1 cellular context compared by ENCODE assay signal in the genomic region with DNA sequence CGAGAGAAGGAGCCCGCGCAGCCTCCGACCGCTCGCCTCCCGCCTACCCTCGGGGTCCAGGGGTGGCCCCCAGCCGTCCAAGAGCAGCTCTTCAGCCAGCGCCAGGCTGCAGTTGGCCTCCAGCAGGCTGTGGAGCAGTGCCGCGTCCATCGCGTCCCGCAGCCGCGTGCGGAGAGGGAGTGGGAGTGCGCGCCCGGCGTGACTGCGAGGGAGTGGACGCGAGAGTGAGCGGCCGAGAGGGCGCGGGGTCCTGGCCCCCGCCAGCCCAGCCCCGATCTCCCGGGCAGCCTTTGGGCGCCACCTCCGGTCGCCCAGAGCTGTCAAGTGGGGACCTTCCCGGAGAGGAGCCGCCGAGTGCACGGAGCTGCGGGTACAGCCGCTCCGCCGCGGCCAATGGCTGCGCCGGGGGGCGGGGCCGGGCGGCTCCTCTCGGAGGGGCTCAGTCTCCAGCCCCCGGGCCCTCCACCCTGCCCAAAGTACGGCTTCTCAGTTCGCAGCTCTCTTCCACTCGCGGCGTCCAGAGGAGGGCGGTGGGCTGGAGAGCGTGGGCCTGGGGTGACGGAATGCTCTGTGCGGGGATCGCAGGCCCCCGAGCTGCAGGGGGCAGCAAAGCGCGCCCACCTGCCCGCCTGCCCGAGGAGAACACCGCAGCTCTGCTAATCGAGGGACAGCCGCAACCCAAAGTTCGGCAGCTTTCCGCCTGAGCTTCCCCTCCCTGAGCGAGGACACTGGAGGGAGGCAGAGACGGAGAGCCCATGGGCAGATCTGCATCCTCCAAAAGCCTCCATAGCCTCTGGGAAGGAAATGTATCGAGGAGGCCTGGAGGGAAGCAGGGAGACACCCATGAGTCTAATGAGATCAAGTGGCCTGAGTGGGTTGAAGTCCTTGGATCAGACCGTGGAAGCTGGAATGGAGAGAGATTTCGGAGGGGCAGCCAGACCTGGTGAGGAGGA.
A peak's percentile ranks its signal among the peaks of the same experiment; 100 is the strongest.
TF ChIP-seq lines count a peak whose summit lies in the region.

A gene (minus strand): TSS at position 326 of the 953 bp plus-strand sequence. CDS start 176 bp downstream, at position 150.

TF ChIP-seq in HEK293, 187 proteins besides CTCF, POLR2A, EP300 and RAD21 (continued from another document and continues in another):
- TF ChIP-seq, protein P1, sequence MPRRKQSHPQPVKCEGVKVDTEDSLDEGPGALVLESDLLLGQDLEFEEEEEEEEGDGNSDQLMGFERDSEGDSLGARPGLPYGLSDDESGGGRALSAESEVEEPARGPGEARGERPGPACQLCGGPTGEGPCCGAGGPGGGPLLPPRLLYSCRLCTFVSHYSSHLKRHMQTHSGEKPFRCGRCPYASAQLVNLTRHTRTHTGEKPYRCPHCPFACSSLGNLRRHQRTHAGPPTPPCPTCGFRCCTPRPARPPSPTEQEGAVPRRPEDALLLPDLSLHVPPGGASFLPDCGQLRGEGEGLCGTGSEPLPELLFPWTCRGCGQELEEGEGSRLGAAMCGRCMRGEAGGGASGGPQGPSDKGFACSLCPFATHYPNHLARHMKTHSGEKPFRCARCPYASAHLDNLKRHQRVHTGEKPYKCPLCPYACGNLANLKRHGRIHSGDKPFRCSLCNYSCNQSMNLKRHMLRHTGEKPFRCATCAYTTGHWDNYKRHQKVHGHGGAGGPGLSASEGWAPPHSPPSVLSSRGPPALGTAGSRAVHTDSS (tag by site-specific recombination; IDR thresholded peaks at IDR 0.05): no peak
- TF ChIP-seq ZNF239 (tag by site-specific recombination; IDR thresholded peaks at IDR 0.05) (no peak), ZNF175 (tag by site-specific recombination; IDR thresholded peaks at IDR 0.05) (no peak), ZBTB17 (tag by site-specific recombination; IDR thresholded peaks at IDR 0.05) (peak; percentile 67), ZNF529 (tag by site-specific recombination; IDR thresholded peaks at IDR 0.05; ENCODE audit: insufficient replicate concordance) (no peak), ZNF292 (tag by site-specific recombination; IDR thresholded peaks at IDR 0.05; ENCODE audit: borderline replicate concordance, low read depth) (no peak), ZNF548 (tag by site-specific recombination; IDR thresholded peaks at IDR 0.05) (no peak), ZNF394 (tag by site-specific recombination; IDR thresholded peaks at IDR 0.05; ENCODE audit: borderline replicate concordance) (no peak), ZNF221 (tag by site-specific recombination; IDR thresholded peaks at IDR 0.05; ENCODE audit: borderline replicate concordance) (no peak), FEZF1 (tag by site-specific recombination; IDR thresholded peaks at IDR 0.05) (no peak), SETDB1 (IDR thresholded peaks at IDR 0.05; ENCODE audit: insufficient read length, low read length) (no peak), ZSCAN23 (tag by site-specific recombination; IDR thresholded peaks at IDR 0.05) (no peak), SP7 (tag by site-specific recombination; IDR thresholded peaks at IDR 0.05) (no peak), ZNF473 (tag by site-specific recombination; IDR thresholded peaks at IDR 0.05) (no peak), ZNF324 (tag by site-specific recombination; IDR thresholded peaks at IDR 0.05) (no peak), ZNF423 (tag by site-specific recombination; IDR thresholded peaks at IDR 0.05) (no peak), ZNF341 (tag by site-specific recombination; IDR thresholded peaks at IDR 0.05; ENCODE audit: low read depth) (0 out of 2 replicates have a peak, but pooled peaks have one; percentile 13), KLF9 (tag by site-specific recombination; IDR thresholded peaks at IDR 0.05; ENCODE audit: low read depth) (peak; percentile 32; the same call in 1 of the 2 replicates), KLF8 (tag by site-specific recombination; IDR thresholded peaks at IDR 0.05) (no peak), GLI4 (tag by site-specific recombination; IDR thresholded peaks at IDR 0.05) (no peak), ZBTB20 (tag by site-specific recombination; IDR thresholded peaks at IDR 0.05) (no peak), ZFP41 (tag by site-specific recombination; IDR thresholded peaks at IDR 0.05; ENCODE audit: borderline replicate concordance) (no peak), ZNF530 (tag by site-specific recombination; IDR thresholded peaks at IDR 0.05; ENCODE audit: low read depth) (no peak), ZFP37 (tag by site-specific recombination; IDR thresholded peaks at IDR 0.05) (no peak), MZF1 (tag by site-specific recombination; IDR thresholded peaks at IDR 0.05; ENCODE audit: borderline replicate concordance) (no peak), GFI1B (tag by site-specific recombination; IDR thresholded peaks at IDR 0.05) (no peak), ZNF510 (tag by site-specific recombination; IDR thresholded peaks at IDR 0.05; ENCODE audit: insufficient replicate concordance) (no peak), ZNF169 (tag by site-specific recombination; IDR thresholded peaks at IDR 0.05) (no peak), ZNF335 (tag by site-specific recombination; conservative IDR thresholded peaks at IDR 0.05) (peak; percentile 94), ZNF830 (tag by site-specific recombination; IDR thresholded peaks at IDR 0.05; ENCODE audit: low read depth) (no peak), ZNF2 (tag by site-specific recombination; IDR thresholded peaks at IDR 0.05) (no peak), ZBTB48 (tag by site-specific recombination; IDR thresholded peaks at IDR 0.05) (peak; percentile 14; the same call in 1 of the 2 replicates)
- TF ChIP-seq, protein P2, sequence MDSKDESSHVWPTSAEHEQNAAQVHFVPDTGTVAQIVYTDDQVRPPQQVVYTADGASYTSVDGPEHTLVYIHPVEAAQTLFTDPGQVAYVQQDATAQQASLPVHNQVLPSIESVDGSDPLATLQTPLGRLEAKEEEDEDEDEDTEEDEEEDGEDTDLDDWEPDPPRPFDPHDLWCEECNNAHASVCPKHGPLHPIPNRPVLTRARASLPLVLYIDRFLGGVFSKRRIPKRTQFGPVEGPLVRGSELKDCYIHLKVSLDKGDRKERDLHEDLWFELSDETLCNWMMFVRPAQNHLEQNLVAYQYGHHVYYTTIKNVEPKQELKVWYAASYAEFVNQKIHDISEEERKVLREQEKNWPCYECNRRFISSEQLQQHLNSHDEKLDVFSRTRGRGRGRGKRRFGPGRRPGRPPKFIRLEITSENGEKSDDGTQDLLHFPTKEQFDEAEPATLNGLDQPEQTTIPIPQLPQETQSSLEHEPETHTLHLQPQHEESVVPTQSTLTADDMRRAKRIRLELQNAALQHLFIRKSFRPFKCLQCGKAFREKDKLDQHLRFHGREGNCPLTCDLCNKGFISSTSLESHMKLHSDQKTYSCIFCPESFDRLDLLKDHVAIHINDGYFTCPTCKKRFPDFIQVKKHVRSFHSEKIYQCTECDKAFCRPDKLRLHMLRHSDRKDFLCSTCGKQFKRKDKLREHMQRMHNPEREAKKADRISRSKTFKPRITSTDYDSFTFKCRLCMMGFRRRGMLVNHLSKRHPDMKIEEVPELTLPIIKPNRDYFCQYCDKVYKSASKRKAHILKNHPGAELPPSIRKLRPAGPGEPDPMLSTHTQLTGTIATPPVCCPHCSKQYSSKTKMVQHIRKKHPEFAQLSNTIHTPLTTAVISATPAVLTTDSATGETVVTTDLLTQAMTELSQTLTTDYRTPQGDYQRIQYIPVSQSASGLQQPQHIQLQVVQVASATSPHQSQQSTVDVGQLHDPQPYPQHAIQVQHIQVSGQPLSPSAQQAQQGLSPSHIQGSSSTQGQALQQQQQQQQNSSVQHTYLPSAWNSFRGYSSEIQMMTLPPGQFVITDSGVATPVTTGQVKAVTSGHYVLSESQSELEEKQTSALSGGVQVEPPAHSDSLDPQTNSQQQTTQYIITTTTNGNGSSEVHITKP (tag by site-specific recombination; IDR thresholded peaks at IDR 0.05): peak; percentile 39; the same call in 1 of the 2 replicates
- TF ChIP-seq, protein P3, sequence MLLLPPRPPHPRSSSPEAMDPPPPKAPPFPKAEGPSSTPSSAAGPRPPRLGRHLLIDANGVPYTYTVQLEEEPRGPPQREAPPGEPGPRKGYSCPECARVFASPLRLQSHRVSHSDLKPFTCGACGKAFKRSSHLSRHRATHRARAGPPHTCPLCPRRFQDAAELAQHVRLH (tag by site-specific recombination; IDR thresholded peaks at IDR 0.05): no peak
- TF ChIP-seq, protein P4, sequence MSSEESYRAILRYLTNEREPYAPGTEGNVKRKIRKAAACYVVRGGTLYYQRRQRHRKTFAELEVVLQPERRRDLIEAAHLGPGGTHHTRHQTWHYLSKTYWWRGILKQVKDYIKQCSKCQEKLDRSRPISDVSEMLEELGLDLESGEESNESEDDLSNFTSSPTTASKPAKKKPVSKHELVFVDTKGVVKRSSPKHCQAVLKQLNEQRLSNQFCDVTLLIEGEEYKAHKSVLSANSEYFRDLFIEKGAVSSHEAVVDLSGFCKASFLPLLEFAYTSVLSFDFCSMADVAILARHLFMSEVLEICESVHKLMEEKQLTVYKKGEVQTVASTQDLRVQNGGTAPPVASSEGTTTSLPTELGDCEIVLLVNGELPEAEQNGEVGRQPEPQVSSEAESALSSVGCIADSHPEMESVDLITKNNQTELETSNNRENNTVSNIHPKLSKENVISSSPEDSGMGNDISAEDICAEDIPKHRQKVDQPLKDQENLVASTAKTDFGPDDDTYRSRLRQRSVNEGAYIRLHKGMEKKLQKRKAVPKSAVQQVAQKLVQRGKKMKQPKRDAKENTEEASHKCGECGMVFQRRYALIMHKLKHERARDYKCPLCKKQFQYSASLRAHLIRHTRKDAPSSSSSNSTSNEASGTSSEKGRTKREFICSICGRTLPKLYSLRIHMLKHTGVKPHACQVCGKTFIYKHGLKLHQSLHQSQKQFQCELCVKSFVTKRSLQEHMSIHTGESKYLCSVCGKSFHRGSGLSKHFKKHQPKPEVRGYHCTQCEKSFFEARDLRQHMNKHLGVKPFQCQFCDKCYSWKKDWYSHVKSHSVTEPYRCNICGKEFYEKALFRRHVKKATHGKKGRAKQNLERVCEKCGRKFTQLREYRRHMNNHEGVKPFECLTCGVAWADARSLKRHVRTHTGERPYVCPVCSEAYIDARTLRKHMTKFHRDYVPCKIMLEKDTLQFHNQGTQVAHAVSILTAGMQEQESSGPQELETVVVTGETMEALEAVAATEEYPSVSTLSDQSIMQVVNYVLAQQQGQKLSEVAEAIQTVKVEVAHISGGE (tag by site-specific recombination; conservative IDR thresholded peaks at IDR 0.05; ENCODE audit: low read depth): no peak
- TF ChIP-seq, protein P5, sequence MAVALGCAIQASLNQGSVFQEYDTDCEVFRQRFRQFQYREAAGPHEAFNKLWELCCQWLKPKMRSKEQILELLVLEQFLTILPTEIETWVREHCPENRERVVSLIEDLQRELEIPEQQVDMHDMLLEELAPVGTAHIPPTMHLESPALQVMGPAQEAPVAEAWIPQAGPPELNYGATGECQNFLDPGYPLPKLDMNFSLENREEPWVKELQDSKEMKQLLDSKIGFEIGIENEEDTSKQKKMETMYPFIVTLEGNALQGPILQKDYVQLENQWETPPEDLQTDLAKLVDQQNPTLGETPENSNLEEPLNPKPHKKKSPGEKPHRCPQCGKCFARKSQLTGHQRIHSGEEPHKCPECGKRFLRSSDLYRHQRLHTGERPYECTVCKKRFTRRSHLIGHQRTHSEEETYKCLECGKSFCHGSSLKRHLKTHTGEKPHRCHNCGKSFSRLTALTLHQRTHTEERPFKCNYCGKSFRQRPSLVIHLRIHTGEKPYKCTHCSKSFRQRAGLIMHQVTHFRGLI (tag by site-specific recombination; IDR thresholded peaks at IDR 0.05): no peak
- TF ChIP-seq, protein P6, sequence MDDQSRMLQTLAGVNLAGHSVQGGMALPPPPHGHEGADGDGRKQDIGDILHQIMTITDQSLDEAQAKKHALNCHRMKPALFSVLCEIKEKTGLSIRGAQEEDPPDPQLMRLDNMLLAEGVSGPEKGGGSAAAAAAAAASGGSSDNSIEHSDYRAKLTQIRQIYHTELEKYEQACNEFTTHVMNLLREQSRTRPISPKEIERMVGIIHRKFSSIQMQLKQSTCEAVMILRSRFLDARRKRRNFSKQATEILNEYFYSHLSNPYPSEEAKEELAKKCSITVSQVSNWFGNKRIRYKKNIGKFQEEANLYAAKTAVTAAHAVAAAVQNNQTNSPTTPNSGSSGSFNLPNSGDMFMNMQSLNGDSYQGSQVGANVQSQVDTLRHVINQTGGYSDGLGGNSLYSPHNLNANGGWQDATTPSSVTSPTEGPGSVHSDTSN (CRISPR knock-in tag; IDR thresholded peaks at IDR 0.05): no peak
- TF ChIP-seq, protein P7, sequence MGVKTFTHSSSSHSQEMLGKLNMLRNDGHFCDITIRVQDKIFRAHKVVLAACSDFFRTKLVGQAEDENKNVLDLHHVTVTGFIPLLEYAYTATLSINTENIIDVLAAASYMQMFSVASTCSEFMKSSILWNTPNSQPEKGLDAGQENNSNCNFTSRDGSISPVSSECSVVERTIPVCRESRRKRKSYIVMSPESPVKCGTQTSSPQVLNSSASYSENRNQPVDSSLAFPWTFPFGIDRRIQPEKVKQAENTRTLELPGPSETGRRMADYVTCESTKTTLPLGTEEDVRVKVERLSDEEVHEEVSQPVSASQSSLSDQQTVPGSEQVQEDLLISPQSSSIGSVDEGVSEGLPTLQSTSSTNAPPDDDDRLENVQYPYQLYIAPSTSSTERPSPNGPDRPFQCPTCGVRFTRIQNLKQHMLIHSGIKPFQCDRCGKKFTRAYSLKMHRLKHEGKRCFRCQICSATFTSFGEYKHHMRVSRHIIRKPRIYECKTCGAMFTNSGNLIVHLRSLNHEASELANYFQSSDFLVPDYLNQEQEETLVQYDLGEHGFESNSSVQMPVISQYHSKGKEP (tag by site-specific recombination; IDR thresholded peaks at IDR 0.05): no peak
